In the genomic region with DNA sequence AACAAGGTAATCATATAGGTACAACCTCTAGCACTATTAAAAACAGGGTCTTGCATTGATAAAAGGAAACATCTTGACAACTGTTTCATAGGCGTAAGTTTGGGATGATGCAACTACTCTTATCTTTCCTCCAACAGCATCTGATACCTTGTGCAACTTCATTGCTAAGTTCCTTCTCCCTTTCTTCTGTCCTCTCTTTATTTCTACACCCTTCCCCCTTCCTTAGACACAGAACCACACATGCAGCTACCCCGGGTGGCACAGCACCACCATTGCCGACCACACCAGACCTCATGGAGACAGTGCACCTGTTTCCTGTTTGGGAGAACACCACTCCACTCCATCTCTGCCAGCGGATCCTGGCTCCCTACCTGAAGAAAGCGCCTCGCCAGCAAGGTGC, we compare ENCODE assay signal across 1 cellular context.
TF ChIP-seq lines count a peak whose summit lies in the region.

No MANE protein-coding gene starts in this region.

TF ChIP-seq in K562, 482 proteins besides CTCF, POLR2A, EP300 and RAD21 (continued from another document and continues in another):
- TF ChIP-seq HSF4 (CRISPR knock-in tag; IDR thresholded peaks at IDR 0.05; ENCODE audit: borderline replicate concordance) = peak; percentile 79; the same call in 1 of the 2 replicates
- TF ChIP-seq SUPT5H (IDR thresholded peaks at IDR 0.05) = peak; percentile 46; the same call in 1 of the 2 replicates
- TF ChIP-seq OTX1 (CRISPR knock-in tag; IDR thresholded peaks at IDR 0.05) = 0 out of 2 replicates have a peak, but pooled peaks have one; percentile 39
- TF ChIP-seq CREM (IDR thresholded peaks at IDR 0.05; ENCODE audit: low read depth) = 0 out of 2 replicates have a peak, but pooled peaks have one; percentile 22
- TF ChIP-seq ZNF583 (CRISPR knock-in tag; IDR thresholded peaks at IDR 0.05) = 0 out of 2 replicates have a peak, but pooled peaks have one; percentile 13
- no peak for TF ChIP-seq RFX5 (IDR thresholded peaks at IDR 0.05; ENCODE audit: low read depth, low read length)
- TF ChIP-seq CXXC5 (CRISPR knock-in tag; IDR thresholded peaks at IDR 0.05) = peak; percentile 88
- TF ChIP-seq ZNF316 (IDR thresholded peaks at IDR 0.05) = no peak
- peak; percentile 82 for TF ChIP-seq TEAD4 (IDR thresholded peaks at IDR 0.05; ENCODE audit: low read length)
- no peak for TF ChIP-seq TEAD4 (CRISPR knock-in tag; IDR thresholded peaks at IDR 0.05; ENCODE audit: borderline replicate concordance)
- no peak for TF ChIP-seq CEBPZ (IDR thresholded peaks at IDR 0.05; ENCODE audit: borderline replicate concordance, low read depth, low read length)
- TF ChIP-seq, protein P1, sequence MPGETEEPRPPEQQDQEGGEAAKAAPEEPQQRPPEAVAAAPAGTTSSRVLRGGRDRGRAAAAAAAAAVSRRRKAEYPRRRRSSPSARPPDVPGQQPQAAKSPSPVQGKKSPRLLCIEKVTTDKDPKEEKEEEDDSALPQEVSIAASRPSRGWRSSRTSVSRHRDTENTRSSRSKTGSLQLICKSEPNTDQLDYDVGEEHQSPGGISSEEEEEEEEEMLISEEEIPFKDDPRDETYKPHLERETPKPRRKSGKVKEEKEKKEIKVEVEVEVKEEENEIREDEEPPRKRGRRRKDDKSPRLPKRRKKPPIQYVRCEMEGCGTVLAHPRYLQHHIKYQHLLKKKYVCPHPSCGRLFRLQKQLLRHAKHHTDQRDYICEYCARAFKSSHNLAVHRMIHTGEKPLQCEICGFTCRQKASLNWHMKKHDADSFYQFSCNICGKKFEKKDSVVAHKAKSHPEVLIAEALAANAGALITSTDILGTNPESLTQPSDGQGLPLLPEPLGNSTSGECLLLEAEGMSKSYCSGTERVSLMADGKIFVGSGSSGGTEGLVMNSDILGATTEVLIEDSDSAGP (CRISPR knock-in tag; IDR thresholded peaks at IDR 0.05) = no peak
- 0 out of 2 replicates have a peak, but pooled peaks have one; percentile 72 for TF ChIP-seq RHOXF2B (CRISPR knock-in tag; conservative IDR thresholded peaks at IDR 0.05)
- no peak for TF ChIP-seq NR2F6 (CRISPR knock-in tag; IDR thresholded peaks at IDR 0.05)
- TF ChIP-seq KLF6 (CRISPR knock-in tag; IDR thresholded peaks at IDR 0.05; ENCODE audit: borderline replicate concordance) = peak; percentile 84; the same call in 1 of the 2 replicates
- no peak for TF ChIP-seq ETS1 (conservative IDR thresholded peaks at IDR 0.05; ENCODE audit: control insufficient read depth, low read depth, low read length)
- peak; percentile 47; the same call in 1 of the 2 replicates for TF ChIP-seq ZNF311 (CRISPR knock-in tag; IDR thresholded peaks at IDR 0.05)
- peak; percentile 21; the same call in 1 of the 2 replicates for TF ChIP-seq PHB2 (IDR thresholded peaks at IDR 0.05; ENCODE audit: low read depth)
- no peak for TF ChIP-seq HDAC3 (IDR thresholded peaks at IDR 0.05; ENCODE audit: borderline replicate concordance, partially characterized antibody)
- TF ChIP-seq SOX6 (IDR thresholded peaks at IDR 0.05) = peak; percentile 76
- TF ChIP-seq, protein P2, sequence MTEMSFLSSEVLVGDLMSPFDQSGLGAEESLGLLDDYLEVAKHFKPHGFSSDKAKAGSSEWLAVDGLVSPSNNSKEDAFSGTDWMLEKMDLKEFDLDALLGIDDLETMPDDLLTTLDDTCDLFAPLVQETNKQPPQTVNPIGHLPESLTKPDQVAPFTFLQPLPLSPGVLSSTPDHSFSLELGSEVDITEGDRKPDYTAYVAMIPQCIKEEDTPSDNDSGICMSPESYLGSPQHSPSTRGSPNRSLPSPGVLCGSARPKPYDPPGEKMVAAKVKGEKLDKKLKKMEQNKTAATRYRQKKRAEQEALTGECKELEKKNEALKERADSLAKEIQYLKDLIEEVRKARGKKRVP (CRISPR knock-in tag; IDR thresholded peaks at IDR 0.05) = peak; percentile 94
- peak; percentile 79 for TF ChIP-seq ZSCAN32 (CRISPR knock-in tag; IDR thresholded peaks at IDR 0.05)
- TF ChIP-seq FOSL1 (tag; conservative IDR thresholded peaks at IDR 0.05) = peak; percentile 23; the same call in 1 of the 2 replicates
- TF ChIP-seq, protein P3, sequence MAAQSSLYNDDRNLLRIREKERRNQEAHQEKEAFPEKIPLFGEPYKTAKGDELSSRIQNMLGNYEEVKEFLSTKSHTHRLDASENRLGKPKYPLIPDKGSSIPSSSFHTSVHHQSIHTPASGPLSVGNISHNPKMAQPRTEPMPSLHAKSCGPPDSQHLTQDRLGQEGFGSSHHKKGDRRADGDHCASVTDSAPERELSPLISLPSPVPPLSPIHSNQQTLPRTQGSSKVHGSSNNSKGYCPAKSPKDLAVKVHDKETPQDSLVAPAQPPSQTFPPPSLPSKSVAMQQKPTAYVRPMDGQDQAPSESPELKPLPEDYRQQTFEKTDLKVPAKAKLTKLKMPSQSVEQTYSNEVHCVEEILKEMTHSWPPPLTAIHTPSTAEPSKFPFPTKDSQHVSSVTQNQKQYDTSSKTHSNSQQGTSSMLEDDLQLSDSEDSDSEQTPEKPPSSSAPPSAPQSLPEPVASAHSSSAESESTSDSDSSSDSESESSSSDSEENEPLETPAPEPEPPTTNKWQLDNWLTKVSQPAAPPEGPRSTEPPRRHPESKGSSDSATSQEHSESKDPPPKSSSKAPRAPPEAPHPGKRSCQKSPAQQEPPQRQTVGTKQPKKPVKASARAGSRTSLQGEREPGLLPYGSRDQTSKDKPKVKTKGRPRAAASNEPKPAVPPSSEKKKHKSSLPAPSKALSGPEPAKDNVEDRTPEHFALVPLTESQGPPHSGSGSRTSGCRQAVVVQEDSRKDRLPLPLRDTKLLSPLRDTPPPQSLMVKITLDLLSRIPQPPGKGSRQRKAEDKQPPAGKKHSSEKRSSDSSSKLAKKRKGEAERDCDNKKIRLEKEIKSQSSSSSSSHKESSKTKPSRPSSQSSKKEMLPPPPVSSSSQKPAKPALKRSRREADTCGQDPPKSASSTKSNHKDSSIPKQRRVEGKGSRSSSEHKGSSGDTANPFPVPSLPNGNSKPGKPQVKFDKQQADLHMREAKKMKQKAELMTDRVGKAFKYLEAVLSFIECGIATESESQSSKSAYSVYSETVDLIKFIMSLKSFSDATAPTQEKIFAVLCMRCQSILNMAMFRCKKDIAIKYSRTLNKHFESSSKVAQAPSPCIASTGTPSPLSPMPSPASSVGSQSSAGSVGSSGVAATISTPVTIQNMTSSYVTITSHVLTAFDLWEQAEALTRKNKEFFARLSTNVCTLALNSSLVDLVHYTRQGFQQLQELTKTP (IDR thresholded peaks at IDR 0.05; ENCODE audit: low read depth in 1 of 2, partially characterized antibody in 2 of 2) = peak in 1 of 2 experiments; percentile 78
- 0 out of 2 replicates have a peak, but pooled peaks have one; percentile 40 for TF ChIP-seq PHTF2 (CRISPR knock-in tag; IDR thresholded peaks at IDR 0.05)
- TF ChIP-seq TFAP4 (CRISPR knock-in tag; IDR thresholded peaks at IDR 0.05; ENCODE audit: borderline replicate concordance) = no peak
- peak; percentile 81 for TF ChIP-seq ZNF766 (CRISPR knock-in tag; conservative IDR thresholded peaks at IDR 0.05)
- no peak for TF ChIP-seq CTCFL (IDR thresholded peaks at IDR 0.05; ENCODE audit: borderline replicate concordance, insufficient read depth, low read depth, low read length, poor library complexity, severe bottlenecking)
- no peak for TF ChIP-seq SPI1 (IDR thresholded peaks at IDR 0.05; ENCODE audit: borderline replicate concordance, low read depth, low read length)
- no peak for TF ChIP-seq SRSF7 (optimal IDR thresholded peaks at IDR 0.05; ENCODE audit: low read depth, low read length)
- peak; percentile 41; the same call in 1 of the 2 replicates for TF ChIP-seq LEF1 (IDR thresholded peaks at IDR 0.05)
- TF ChIP-seq BCOR (IDR thresholded peaks at IDR 0.05) = peak; percentile 32; the same call in 1 of the 2 replicates
- TF ChIP-seq, protein P4, sequence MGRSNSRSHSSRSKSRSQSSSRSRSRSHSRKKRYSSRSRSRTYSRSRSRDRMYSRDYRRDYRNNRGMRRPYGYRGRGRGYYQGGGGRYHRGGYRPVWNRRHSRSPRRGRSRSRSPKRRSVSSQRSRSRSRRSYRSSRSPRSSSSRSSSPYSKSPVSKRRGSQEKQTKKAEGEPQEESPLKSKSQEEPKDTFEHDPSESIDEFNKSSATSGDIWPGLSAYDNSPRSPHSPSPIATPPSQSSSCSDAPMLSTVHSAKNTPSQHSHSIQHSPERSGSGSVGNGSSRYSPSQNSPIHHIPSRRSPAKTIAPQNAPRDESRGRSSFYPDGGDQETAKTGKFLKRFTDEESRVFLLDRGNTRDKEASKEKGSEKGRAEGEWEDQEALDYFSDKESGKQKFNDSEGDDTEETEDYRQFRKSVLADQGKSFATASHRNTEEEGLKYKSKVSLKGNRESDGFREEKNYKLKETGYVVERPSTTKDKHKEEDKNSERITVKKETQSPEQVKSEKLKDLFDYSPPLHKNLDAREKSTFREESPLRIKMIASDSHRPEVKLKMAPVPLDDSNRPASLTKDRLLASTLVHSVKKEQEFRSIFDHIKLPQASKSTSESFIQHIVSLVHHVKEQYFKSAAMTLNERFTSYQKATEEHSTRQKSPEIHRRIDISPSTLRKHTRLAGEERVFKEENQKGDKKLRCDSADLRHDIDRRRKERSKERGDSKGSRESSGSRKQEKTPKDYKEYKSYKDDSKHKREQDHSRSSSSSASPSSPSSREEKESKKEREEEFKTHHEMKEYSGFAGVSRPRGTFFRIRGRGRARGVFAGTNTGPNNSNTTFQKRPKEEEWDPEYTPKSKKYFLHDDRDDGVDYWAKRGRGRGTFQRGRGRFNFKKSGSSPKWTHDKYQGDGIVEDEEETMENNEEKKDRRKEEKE (IDR thresholded peaks at IDR 0.05; ENCODE audit: borderline replicate concordance in 1 of 2, control insufficient read depth in 1 of 2, low read depth in 2 of 2, low read length in 1 of 2) = no peak
- peak; percentile 78; the same call in 1 of the 2 replicates for TF ChIP-seq ZNF76 (CRISPR knock-in tag; IDR thresholded peaks at IDR 0.05; ENCODE audit: borderline replicate concordance)
- peak; percentile 72; the same call in 1 of the 2 replicates for TF ChIP-seq HDAC2 (IDR thresholded peaks at IDR 0.05)
- no peak for TF ChIP-seq SIN3B (IDR thresholded peaks at IDR 0.05; ENCODE audit: low read depth)
- TF ChIP-seq HDAC6 (IDR thresholded peaks at IDR 0.05; ENCODE audit: low read depth, low read length) = no peak
- TF ChIP-seq SMARCE1 (IDR thresholded peaks at IDR 0.05) = peak; percentile 82; the same call in 1 of the 2 replicates
- TF ChIP-seq, protein P5, sequence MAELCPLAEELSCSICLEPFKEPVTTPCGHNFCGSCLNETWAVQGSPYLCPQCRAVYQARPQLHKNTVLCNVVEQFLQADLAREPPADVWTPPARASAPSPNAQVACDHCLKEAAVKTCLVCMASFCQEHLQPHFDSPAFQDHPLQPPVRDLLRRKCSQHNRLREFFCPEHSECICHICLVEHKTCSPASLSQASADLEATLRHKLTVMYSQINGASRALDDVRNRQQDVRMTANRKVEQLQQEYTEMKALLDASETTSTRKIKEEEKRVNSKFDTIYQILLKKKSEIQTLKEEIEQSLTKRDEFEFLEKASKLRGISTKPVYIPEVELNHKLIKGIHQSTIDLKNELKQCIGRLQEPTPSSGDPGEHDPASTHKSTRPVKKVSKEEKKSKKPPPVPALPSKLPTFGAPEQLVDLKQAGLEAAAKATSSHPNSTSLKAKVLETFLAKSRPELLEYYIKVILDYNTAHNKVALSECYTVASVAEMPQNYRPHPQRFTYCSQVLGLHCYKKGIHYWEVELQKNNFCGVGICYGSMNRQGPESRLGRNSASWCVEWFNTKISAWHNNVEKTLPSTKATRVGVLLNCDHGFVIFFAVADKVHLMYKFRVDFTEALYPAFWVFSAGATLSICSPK (IDR thresholded peaks at IDR 0.05; ENCODE audit: borderline replicate concordance) = no peak
- TF ChIP-seq ZNF41 (CRISPR knock-in tag; conservative IDR thresholded peaks at IDR 0.05) = 0 out of 2 replicates have a peak, but pooled peaks have one; percentile 32
